ENCODE assay signal across 1 cellular context in genomic region chr14:59529189-59529588, GRCh38.
TF ChIP-seq lines count a peak whose summit lies in the region.

No MANE protein-coding gene starts in this region.

TF ChIP-seq in GM12878, 131 proteins besides CTCF, POLR2A, EP300 and RAD21:
- 0 out of 2 replicates have a peak, but pooled peaks have one; percentile 27 for TF ChIP-seq NR2F1 (conservative IDR thresholded peaks at IDR 0.05)
- no peak for TF ChIP-seq MEF2B (IDR thresholded peaks at IDR 0.05; ENCODE audit: partially characterized antibody, poor library complexity, severe bottlenecking)
TF ChIP-seq in GM12878: peak in this region for 1.
